28 cellular contexts compared by ENCODE assay signal in the genomic region with DNA sequence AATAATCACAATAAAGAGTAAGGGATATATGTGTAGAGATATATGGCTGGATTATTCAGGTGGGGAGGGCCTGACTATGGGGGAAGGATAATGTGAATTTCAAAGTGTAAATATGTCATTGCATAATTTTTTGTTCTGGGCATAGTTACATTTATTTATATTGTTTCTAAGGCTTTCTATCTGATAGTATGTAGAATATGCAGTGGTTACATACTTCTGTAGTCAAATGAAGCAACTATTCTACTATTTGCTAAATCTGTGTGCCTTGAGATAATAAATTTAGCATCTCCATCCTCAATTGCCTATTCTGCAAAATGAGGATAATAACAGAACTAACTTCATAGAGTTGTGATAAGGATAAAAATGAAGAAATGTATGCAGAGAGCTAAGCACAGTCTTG.
"Had no signal": no experiment of that assay in that cellular context is flagged by ENCODE, and none has a peak within 500 bp of the region (broad histone marks: within the 10 kb centered on the region; RNA-seq: fewer than 3 reads in every experiment).

No MANE protein-coding gene starts in this region.

- H3K4me3 ChIP-seq: ascending aorta, breast epithelium, cardiac muscle cell, colonic mucosa, esophagus squamous epithelium, gastrocnemius medialis, heart left ventricle had no signal

- H3K27ac ChIP-seq: ascending aorta, breast epithelium, cardiac muscle cell, colonic mucosa, epithelial cell of prostate, esophagus squamous epithelium, foreskin keratinocyte, gastrocnemius medialis, heart left ventricle had no signal

- DNase-seq: activated CD4-positive, alpha-beta memory T cell treated with anti-CD3 and anti-CD28 coated beads for 36 hours; activated CD4-positive, alpha-beta T cell treated with anti-CD3 and anti-CD28 coated beads for 36 hours; activated CD4-positive, alpha-beta T cell treated with anti-CD3 and anti-CD28 coated beads, Interleukin-2, amount 10 ng/mL, durations not matched to agents 24 days and 14 days; activated CD4-positive, CD25-positive, alpha-beta regulatory T cell; activated CD4-positive, CD25-positive, alpha-beta regulatory T cell treated with anti-CD3 and anti-CD28 coated beads, Interleukin-2, amount 50 U/mL, for 72 hours; activated CD8-positive, alpha-beta memory T cell treated with anti-CD3 and anti-CD28 coated beads, Interleukin-2, amount 10 ng/mL, durations not matched to agents 7 days and 5 days; activated CD8-positive, alpha-beta memory T cell treated with anti-CD3 and anti-CD28 coated beads, Interleukin-2, amount 50 U/mL, for 4 hours; activated CD8-positive, alpha-beta T cell treated with anti-CD3 and anti-CD28 coated beads, Interleukin-2, amount 10 ng/mL, durations not matched to agents 7 days and 5 days; activated effector memory CD4-positive, alpha-beta T cell treated with anti-CD3 and anti-CD28 coated beads, Interleukin-2, amount 50 U/mL, for 16 hours; activated naive CD4-positive, alpha-beta T cell treated with anti-CD3 and anti-CD28 coated beads for 36 hours; activated naive CD8-positive, alpha-beta T cell treated with anti-CD3 and anti-CD28 coated beads for 36 hours; activated naive CD8-positive, alpha-beta T cell treated with anti-CD3 and anti-CD28 coated beads, Interleukin-2, amount 50 U/mL, for 24 hours; activated T-cell treated with anti-CD3 and anti-CD28 coated beads, Interleukin-2, amount 50 U/mL, for 1 hour; activated T-cell treated with anti-CD3 and anti-CD28 coated beads, Interleukin-2, amount 50 U/mL, for 48 hours; central memory CD4-positive, alpha-beta T cell; cerebellar nuclear complex; colonic mucosa; effector CD8-positive, alpha-beta T cell; esophagus squamous epithelium; foreskin keratinocyte; gastrocnemius medialis; glutamatergic neuron; heart left ventricle; T-helper 2 cell had no signal
